In genomic region chr5:154611341-154611767, GRCh38 we compare ENCODE assay signal across 1 cellular context.
TF ChIP-seq lines count a peak whose summit lies in the region.

No MANE protein-coding gene starts in this region.

TF ChIP-seq in A549, 52 proteins besides CTCF, POLR2A, EP300 and RAD21 (continued from another document):
- no peak for TF ChIP-seq HES2 (IDR thresholded peaks at IDR 0.05)
- TF ChIP-seq FOSL2 (IDR thresholded peaks at IDR 0.05): no peak
- no peak for TF ChIP-seq FOSL2 (CRISPR knock-in tag; IDR thresholded peaks at IDR 0.05)
